Comparison of ENCODE assay signal across 8 cellular contexts in the genomic region with DNA sequence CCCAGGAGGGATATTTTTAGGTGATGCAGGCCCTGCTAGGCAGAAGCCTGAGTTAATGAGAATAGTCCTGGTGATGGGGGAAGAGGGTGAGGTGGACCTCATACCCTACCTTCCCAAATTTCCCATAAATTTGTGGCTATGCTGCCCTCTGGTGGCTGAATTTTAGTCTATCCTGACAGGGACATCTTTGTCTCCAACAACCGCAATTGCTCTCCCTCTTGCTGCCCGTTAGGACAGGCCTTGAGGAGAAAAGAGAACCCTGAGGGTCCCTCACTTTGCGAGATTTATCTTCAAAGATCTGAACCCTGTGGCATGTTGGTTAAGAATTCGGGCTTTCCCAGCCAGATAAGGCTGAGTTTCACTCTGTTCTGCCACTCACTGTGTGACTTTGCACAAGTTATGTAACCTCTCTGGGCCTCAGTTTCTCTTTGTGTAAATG. TPM values are rescaled to one million over a fixed set of nuclear protein-coding genes. Genes with fewer than 3 reads are reported as not detected.
A peak's percentile ranks its signal among the peaks of the same experiment; 100 is the strongest.
DNase-seq lines count a peak whose midpoint lies in the region; ATAC-seq, FAIRE-seq and TF ChIP-seq lines count a peak whose summit lies in the region.

No MANE protein-coding gene starts in this region.

- peaks cover 54 to 87% (median 67%) of the 10 kb centered on the region in 10 experiments for H3K4me1 ChIP-seq in BLaER1 treated with 17β-estradiol and CSF1 and Interleukin-3, amounts not matched to agents 10 nM and 100 nM
- H3K4me1 ChIP-seq in heart right ventricle: peaks cover 0 to 37% (median 7%) of the 10 kb centered on the region in 9 donors

- peak overlapping the region; percentile 85 to 97 (median 92) for H3K4me2 ChIP-seq in BLaER1 treated with 17β-estradiol and CSF1 and Interleukin-3, amounts not matched to agents 10 nM and 100 nM

- H3K27me3 ChIP-seq in BLaER1 treated with 17β-estradiol and CSF1 and Interleukin-3, amounts not matched to agents 10 nM and 100 nM: no peaks in the 10 kb centered on the region
- no peaks in the 10 kb centered on the region for H3K27me3 ChIP-seq in heart right ventricle

- peak; percentile 35 for FAIRE-seq in GM19239 (lab: Jason Lieb, UNC)

- peaks cover 0 to 51% (median 32%) of the 10 kb centered on the region in 11 experiments; a peak in 16 of 22 replicates for H4K20me1 ChIP-seq in BLaER1 treated with 17β-estradiol and CSF1 and Interleukin-3, amounts not matched to agents 10 nM and 100 nM

- peak overlapping the region in 9 of 11 experiments; percentile 14 to 78 (median 54); a peak in 14 of 22 replicates for H3K9ac ChIP-seq in BLaER1 treated with 17β-estradiol and CSF1 and Interleukin-3, amounts not matched to agents 10 nM and 100 nM

- peaks cover 50 to 67% (median 52%) of the 10 kb centered on the region in 11 experiments for H3K36me3 ChIP-seq in BLaER1 treated with 17β-estradiol and CSF1 and Interleukin-3, amounts not matched to agents 10 nM and 100 nM
- peaks cover 0 to 74% (median 30%) of the 10 kb centered on the region in 9 donors for H3K36me3 ChIP-seq in heart right ventricle

- peak; percentile 48 to 80 (median 73) for TF ChIP-seq CTCF in heart right ventricle (IDR thresholded peaks at IDR 0.05)

- CTCF ChIA-PET in activated naive CD4-positive, alpha-beta T cell treated with anti-CD3 and anti-CD28 coated beads, Interleukin-2, amount 10 ng/mL, durations not matched to agents 7 days and 5 days (lab: Charles Lee): interaction anchor here (1.0 to 4.0 kb wide), 7 partner anchors 9 to 180 kb away, joined by 3 to 26 read pairs (median 5); no protein-coding TSS in a partner anchor

- WGBS in heart right ventricle, 2 donors: 55 to 61% methylated on average over 4 of the region's 4 CpGs

- H3K4me1 Mint-ChIP-seq in activated naive CD4-positive, alpha-beta T cell treated with anti-CD3 and anti-CD28 coated beads, Interleukin-2, amount 10 ng/mL, durations not matched to agents 7 days and 5 days: peaks cover 41% of the 10 kb centered on the region

- no peaks in the 10 kb centered on the region for H3K9me3 ChIP-seq in BLaER1 treated with 17β-estradiol and CSF1 and Interleukin-3, amounts not matched to agents 10 nM and 100 nM (replicated peaks in 1 of 11)
- H3K9me3 ChIP-seq in heart right ventricle: no peaks in the 10 kb centered on the region

- DNase-seq in GM19239 (ENCODE audit: insufficient read length, low spot score) (no peak), NCI-H510A treated with DMSO at 0.1 percent for 48 hours (lab: John Stamatoyannopoulos, UW) (peak; percentile 56), heart right ventricle (no peak), sciatic nerve (ENCODE audit: low spot score) (peak; percentile 78)
- peak; percentile 51 for DNase-seq in activated naive CD4-positive, alpha-beta T cell treated with anti-CD3 and anti-CD28 coated beads, Interleukin-2, amount 10 ng/mL, durations not matched to agents 7 days and 5 days

- H3K4me3 Mint-ChIP-seq in activated naive CD4-positive, alpha-beta T cell treated with anti-CD3 and anti-CD28 coated beads, Interleukin-2, amount 10 ng/mL, durations not matched to agents 7 days and 5 days: no peak overlapping the region

- intact Hi-C loops in heart right ventricle (cut with DNase I): no loop called here
- intact Hi-C loops in sciatic nerve (cut with DNase I): no loop called here

- peak in 7 of 8 donors; percentile 14 to 53 (median 37) for ATAC-seq in heart right ventricle
- peak; percentile 47 for ATAC-seq in sciatic nerve
- ATAC-seq in HG02642 (IDR thresholded peaks at IDR 0.05; ENCODE audit: poor library complexity, unreplicated experiment): no peak
- no peak for ATAC-seq in HG03097 (IDR thresholded peaks at IDR 0.05; ENCODE audit: low FRiP score, unreplicated experiment)

- peaks cover 8% of the 10 kb centered on the region for H3K27me3 Mint-ChIP-seq in activated naive CD4-positive, alpha-beta T cell treated with anti-CD3 and anti-CD28 coated beads, Interleukin-2, amount 10 ng/mL, durations not matched to agents 7 days and 5 days

- H3K9me3 Mint-ChIP-seq in activated naive CD4-positive, alpha-beta T cell treated with anti-CD3 and anti-CD28 coated beads, Interleukin-2, amount 10 ng/mL, durations not matched to agents 7 days and 5 days: no peaks in the 10 kb centered on the region

- H3K36me3 Mint-ChIP-seq in activated naive CD4-positive, alpha-beta T cell treated with anti-CD3 and anti-CD28 coated beads, Interleukin-2, amount 10 ng/mL, durations not matched to agents 7 days and 5 days: peaks cover 59% of the 10 kb centered on the region

- H3K4me3 ChIP-seq in BLaER1 treated with 17β-estradiol and CSF1 and Interleukin-3, amounts not matched to agents 10 nM and 100 nM: peak overlapping the region in 3 of 10 experiments; percentile 6 to 41 (median 26); a peak in 2 of 20 replicates
- H3K4me3 ChIP-seq in heart right ventricle: no peak overlapping the region

- peak overlapping the region; percentile 26 for H3K27ac Mint-ChIP-seq in activated naive CD4-positive, alpha-beta T cell treated with anti-CD3 and anti-CD28 coated beads, Interleukin-2, amount 10 ng/mL, durations not matched to agents 7 days and 5 days

- H3K27ac ChIP-seq in BLaER1 treated with 17β-estradiol and CSF1 and Interleukin-3, amounts not matched to agents 10 nM and 100 nM: peak overlapping the region in 10 of 11 experiments; percentile 14 to 76 (median 64); a peak in 17 of 22 replicates
- H3K27ac ChIP-seq in heart right ventricle: no peak overlapping the region

RNA-seq across cellular contexts. Expression of a gene that starts 9.8 kb away (rescaled TPM):
- 10 to 100 TPM in 2 of 10 donors, 1 to 10 TPM in 8; 3.8 to 19.1 (median 4.8) TPM for total RNA-seq in heart right ventricle
- polyA plus RNA-seq in heart right ventricle: 10 to 100 TPM in 1 of 2 donors, 1 to 10 TPM in 1; 8.1 to 10.5 TPM
- 12.0 TPM for total RNA-seq in sciatic nerve

RNA-seq across cellular contexts. Expression of a gene that starts 24.8 kb away (rescaled TPM):
- total RNA-seq in heart right ventricle (10 to 100 TPM; 35.7 to 86.1 (median 48.8) TPM), sciatic nerve (82.3 TPM)
- polyA plus RNA-seq in heart right ventricle: 100 to 1,000 TPM in 1 of 2 donors, 10 to 100 TPM in 1; 31.9 to 154 TPM

RNA-seq across cellular contexts. Expression of a gene that starts 30.0 kb away (rescaled TPM):
- total RNA-seq in heart right ventricle (1 to 10 TPM in 1 of 10 donors, under 1 TPM in 3, not detected in 6; 0.15 to 2.9 (median 0.25) TPM), sciatic nerve (0.53 TPM)
- under 1 TPM in 1 of 2 donors, not detected in 1; 0.45 TPM for polyA plus RNA-seq in heart right ventricle

Comparison
In these comparisons a context has a peak if more than half of its experiments do, and no peak if none do; other contexts are left out.
1. H3K27ac ChIP-seq: peak in BLaER1 treated with 17β-estradiol and CSF1 and Interleukin-3, amounts not matched to agents 10 nM and 100 nM (10 of 11); none in heart right ventricle (0 of 10).
2. DNase-seq: peak in NCI-H510A treated with DMSO at 0.1 percent for 48 hours (single experiment), activated naive CD4-positive, alpha-beta T cell treated with anti-CD3 and anti-CD28 coated beads, Interleukin-2, amount 10 ng/mL, durations not matched to agents 7 days and 5 days (single experiment) and sciatic nerve (single experiment); none in GM19239 (single experiment) and heart right ventricle (0 of 2).
3. ATAC-seq: peak in heart right ventricle (7 of 8) and sciatic nerve (single experiment); none in HG02642 (single experiment) and HG03097 (single experiment).